Comparison of ENCODE assay signal across 14 cellular contexts in the genomic region with DNA sequence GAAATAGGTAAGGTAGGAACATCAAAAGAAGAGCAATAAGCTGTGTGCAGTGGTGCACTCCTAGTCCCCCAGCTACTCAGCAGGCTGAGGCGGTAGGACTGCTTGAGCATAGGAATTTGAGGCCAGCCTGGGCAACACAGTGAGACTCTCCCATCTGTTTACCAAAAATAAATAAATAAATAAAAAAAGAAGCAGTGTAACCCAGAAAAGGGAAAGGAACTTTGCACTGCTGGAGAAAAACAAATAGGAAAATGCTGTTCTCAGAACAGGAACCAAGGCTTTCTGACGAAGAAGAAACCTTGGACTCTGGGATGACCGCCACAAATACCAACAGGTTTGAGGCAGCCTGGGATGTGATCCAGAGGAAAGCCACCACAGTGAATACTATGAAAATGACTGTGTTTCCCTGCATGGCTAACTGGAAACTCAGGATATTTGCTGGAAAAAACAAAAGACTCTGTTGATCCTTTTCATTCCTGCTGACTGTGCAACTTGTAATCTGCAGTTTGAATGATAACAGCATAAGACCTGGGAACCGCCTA. TPM values are rescaled to one million over a fixed set of nuclear protein-coding genes. Genes with fewer than 3 reads are reported as not detected.
DNase-seq lines count a peak whose midpoint lies in the region; ATAC-seq, FAIRE-seq and TF ChIP-seq lines count a peak whose summit lies in the region.
"Had no signal": no experiment of that assay in that cellular context is flagged by ENCODE, and none has a peak within 500 bp of the region (broad histone marks: within the 10 kb centered on the region; RNA-seq: fewer than 3 reads in every experiment).

No MANE protein-coding gene starts in this region.

- H3K4me3 ChIP-seq in astrocyte of the spinal cord (ENCODE audit: low read depth, low read length) (no peak overlapping the region), kidney (ENCODE audit: low read length in 2 of 2) (no peak overlapping the region), BE2C (ENCODE audit: low read depth, low read length) (no peak overlapping the region)

- DNase-seq in HFFc6 (peak; percentile 77), astrocyte of the spinal cord (ENCODE audit: low read depth, low spot score) (peak; percentile 93), kidney (no peak), stromal cell of bone marrow (ENCODE audit: low read depth) (peak; percentile 82), BE2C (no peak), ACHN (no peak), NK-92 (lab: John Stamatoyannopoulos, UW; ENCODE audit: unreplicated experiment) (no peak)
- DNase-seq: activated B cell treated with CpG ODN at 0.5 μM for 24 hours; effector CD4-positive, alpha-beta T cell; NCI-H2227 treated with DMSO at 0.1 percent for 48 hours; nephron progenitor cell; stimulated activated CD4-positive, alpha-beta T cell treated with anti-CD3 and anti-CD28 coated beads, Interleukin-2, amount 100 ng/mL, for 24 hours had no signal

- no peak for FAIRE-seq in kidney (lab: Jason Lieb, UNC)

- H3K36me3 ChIP-seq in kidney (ENCODE audit: control insufficient read depth in 1 of 2, insufficient read depth in 2 of 2, low read length in 2 of 2): peaks cover 30% of the 10 kb centered on the region in 2 donors
- H3K36me3 ChIP-seq in BE2C: peaks cover 18% of the 10 kb centered on the region

- 0 out of 2 replicates have a peak overlapping the region, but pooled peaks have one; percentile 30 for H3K4me3 Mint-ChIP-seq in HFFc6
- H3K4me3 Mint-ChIP-seq: activated B cell treated with CpG ODN at 0.5 μM for 24 hours; activated T-helper 17 cell treated with anti-CD3 and anti-CD28 coated beads, Interleukin-2, amount 50 U/mL, for 72 hours; nephron progenitor cell had no signal

- H3K9me3 ChIP-seq in kidney (ENCODE audit: control insufficient read depth in 1 of 2, low read length in 2 of 2): no peaks in the 10 kb centered on the region
- no peaks in the 10 kb centered on the region for H3K9me3 ChIP-seq in BE2C

- H3K4me1 ChIP-seq in kidney (ENCODE audit: control insufficient read depth in 1 of 2, insufficient read depth in 1 of 2, low read depth in 1 of 2, low read length in 2 of 2) (no peaks in the 10 kb centered on the region), BE2C (no peaks in the 10 kb centered on the region)

- peaks cover 43% of the 10 kb centered on the region for H3K4me1 Mint-ChIP-seq in HFFc6 (ENCODE audit: low read depth)
- H3K4me1 Mint-ChIP-seq: activated B cell treated with CpG ODN at 0.5 μM for 24 hours, nephron progenitor cell had no signal

- peaks cover 2% of the 10 kb centered on the region; the same call in 1 of the 2 replicates for H3K27me3 Mint-ChIP-seq in HFFc6 (ENCODE audit: insufficient read depth)
- H3K27me3 Mint-ChIP-seq: activated B cell treated with CpG ODN at 0.5 μM for 24 hours; activated T-helper 17 cell treated with anti-CD3 and anti-CD28 coated beads, Interleukin-2, amount 50 U/mL, for 72 hours had no signal

- intact Hi-C loops in kidney (cut with DNase I): no loop called here

- peaks cover 47% of the 10 kb centered on the region for H3K36me3 Mint-ChIP-seq in HFFc6 (ENCODE audit: low read depth)

- no peaks in the 10 kb centered on the region for H3K27me3 ChIP-seq in BE2C

- no peaks in the 10 kb centered on the region for H3K9me3 Mint-ChIP-seq in HFFc6
- H3K9me3 Mint-ChIP-seq: activated B cell treated with CpG ODN at 0.5 μM for 24 hours; activated T-helper 17 cell treated with anti-CD3 and anti-CD28 coated beads, Interleukin-2, amount 50 U/mL, for 72 hours had no signal

- no peak overlapping the region for H3K9ac ChIP-seq in kidney (ENCODE audit: low read length in 2 of 2)

- TF ChIP-seq CTCF in HFFc6 (IDR thresholded peaks at IDR 0.05) (no peak), astrocyte of the spinal cord (IDR thresholded peaks at IDR 0.05; ENCODE audit: low read depth, low read length) (no peak), kidney (IDR thresholded peaks at IDR 0.05; ENCODE audit: borderline replicate concordance, extremely low read depth, insufficient read depth) (no peak), BE2C (IDR thresholded peaks at IDR 0.05; ENCODE audit: low read depth, low read length) (no peak)

- peak overlapping the region; percentile 2 to 67 for H3K27ac ChIP-seq in kidney (ENCODE audit: low read depth in 2 of 2, low read length in 2 of 2)

- in situ Hi-C loops in astrocyte of the spinal cord (cut with HindIII; ENCODE audit: low sequenced_read_pairs): no loop called here
- in situ Hi-C loops in ACHN (cut with HindIII; ENCODE audit: low pct_ligation_motif_present, low pct_unique_long_range_greater_than_20kb, low sequenced_read_pairs): no loop called here

- no peak for ATAC-seq in GM21723 (IDR thresholded peaks at IDR 0.05; ENCODE audit: unreplicated experiment)
- ATAC-seq: activated T-helper 17 cell treated with anti-CD3 and anti-CD28 coated beads, Interleukin-2, amount 50 U/mL, for 72 hours had no signal

- peak overlapping the region; percentile 59; the same call in 1 of the 2 replicates for H3K27ac Mint-ChIP-seq in HFFc6
- H3K27ac Mint-ChIP-seq: activated B cell treated with CpG ODN at 0.5 μM for 24 hours, nephron progenitor cell had no signal

RNA-seq across cellular contexts. Expression of a gene that starts 41.2 kb away (rescaled TPM):
- 10 to 100 TPM; 10.4 to 15.4 (median 12.4) TPM for total RNA-seq in HFFc6 (2021; fragmentation: NEBNext Ultra II Directional; extraction: Animal tissue kit (Norgen Biotek cat#: 25700))
- total RNA-seq in kidney: 47.7 TPM
- polyA plus RNA-seq in kidney (ENCODE audit: insufficient read depth, low read depth, low replicate concordance): 42.0 TPM
- polyA plus RNA-seq in BE2C (2012; ENCODE audit: insufficient read depth, insufficient read length, low read depth): 31.8 TPM

RNA-seq across cellular contexts. Expression of a gene that starts 41.3 kb away (rescaled TPM):
- total RNA-seq in HFFc6 (2021; fragmentation: NEBNext Ultra II Directional; extraction: Animal tissue kit (Norgen Biotek cat#: 25700)): 10 to 100 TPM; 11.4 to 17.7 (median 15.5) TPM
- total RNA-seq in kidney: 21.0 TPM
- polyA plus RNA-seq in kidney (ENCODE audit: insufficient read depth, low read depth, low replicate concordance): 66.7 TPM
- 39.6 TPM for polyA plus RNA-seq in BE2C (2012; ENCODE audit: insufficient read depth, insufficient read length, low read depth)

Comparison
In these comparisons a context has a peak if more than half of its experiments do, and no peak if none do; other contexts are left out.
1. DNase-seq: peak in HFFc6 (single experiment), astrocyte of the spinal cord (single experiment) and stromal cell of bone marrow (single experiment); none in kidney (single experiment), BE2C (single experiment), ACHN (single experiment) and NK-92 (single experiment).